Comparison of ENCODE assay signal across 8 cellular contexts in genomic region chr3:124217542-124217941, GRCh38.
DNase-seq lines count a peak whose midpoint lies in the region; ATAC-seq and TF ChIP-seq lines count a peak whose summit lies in the region.

No MANE protein-coding gene starts in this region.

- no peaks in the 10 kb centered on the region for H3K27me3 Mint-ChIP-seq in nephron progenitor cell (ENCODE audit: low read depth, poor library complexity)

- H3K27ac Mint-ChIP-seq in nephron progenitor cell = no peak overlapping the region

- in situ Hi-C loops in GM13976 (cut with MboI; ENCODE audit: low sequenced_read_pairs, unreplicated experiment) = no loop called here

- TF ChIP-seq CTCF in GM13976 (IDR thresholded peaks at IDR 0.05; ENCODE audit: borderline replicate concordance, control extremely low read depth, extremely low read depth, insufficient read depth, missing control alignments) (no peak), nephron progenitor cell (IDR thresholded peaks at IDR 0.05) (no peak)

- DNase-seq in GM13976 (ENCODE audit: low spot score) (peak; percentile 20), NAMALWA (ENCODE audit: low spot score) (peak; percentile 46), ecto neural progenitor cell (ENCODE audit: low spot score) (peak; percentile 67), nephron progenitor cell (peak; percentile 88), NCI-H1930 (lab: John Stamatoyannopoulos, UW) (no peak)

- H3K36me3 Mint-ChIP-seq in nephron progenitor cell (ENCODE audit: low read depth) = no peaks in the 10 kb centered on the region

- no peaks in the 10 kb centered on the region for H3K9me3 Mint-ChIP-seq in nephron progenitor cell

- H3K4me3 Mint-ChIP-seq in nephron progenitor cell = no peak overlapping the region

- ATAC-seq in HG03095 (IDR thresholded peaks at IDR 0.05; ENCODE audit: unreplicated experiment) (no peak), HG02852 (IDR thresholded peaks at IDR 0.05; ENCODE audit: unreplicated experiment) (no peak), GM19023 (IDR thresholded peaks at IDR 0.05; ENCODE audit: unreplicated experiment) (no peak)

- H3K4me1 Mint-ChIP-seq in nephron progenitor cell = peaks cover 47% of the 10 kb centered on the region

Comparison
In these comparisons a context has a peak if more than half of its experiments do, and no peak if none do; other contexts are left out.
1. DNase-seq: peak in GM13976 (single experiment), NAMALWA (single experiment), ecto neural progenitor cell (single experiment) and nephron progenitor cell (single experiment); none in NCI-H1930 (0 of 2).